ENCODE assay signal across 8 cellular contexts in genomic region chr12:49345840-49346658, GRCh38. TPM values are rescaled to one million over a fixed set of nuclear protein-coding genes. Genes with fewer than 3 reads are reported as not detected.
DNase-seq lines count a peak whose midpoint lies in the region; ATAC-seq and TF ChIP-seq lines count a peak whose summit lies in the region.

No MANE protein-coding gene starts in this region.

- H3F3A ChIP-seq in GM23248 (ENCODE audit: insufficient read depth): 0 out of 2 replicates have a peak, but pooled peaks cover 4% of the 10 kb centered on the region

- H3K4me2 ChIP-seq in GM23248 (ENCODE audit: unreplicated experiment): peak overlapping the region; percentile 62

- peak overlapping the region; percentile 70 for H2AFZ ChIP-seq in GM23248

- H3K9me2 ChIP-seq in GM23248 (ENCODE audit: insufficient read depth): no peaks in the 10 kb centered on the region

- in situ Hi-C loops in GM23248 (cut with MboI): no loop called here

- H3K4me3 ChIP-seq in GM23248: peak overlapping the region; percentile 37

- H3K9ac ChIP-seq in GM23248: no peak overlapping the region

- peak; percentile 24 for DNase-seq in AG20443 (ENCODE audit: low spot score)
- DNase-seq in GM23248: peak; percentile 33
- DNase-seq in central memory CD8-positive, alpha-beta T cell (ENCODE audit: low spot score in 2 of 2): no peak
- no peak for DNase-seq in RPMI8226
- DNase-seq in NCI-H1105 treated with DMSO at 0.1 percent for 48 hours (lab: John Stamatoyannopoulos, UW): no peak
- no peak for DNase-seq in stimulated activated CD4-positive, alpha-beta T cell treated with anti-CD3 and anti-CD28 coated beads, Interleukin-2, amount 100 ng/mL, for 48 hours

- peaks cover 12% of the 10 kb centered on the region for H3K36me3 Mint-ChIP-seq in central memory CD8-positive, alpha-beta T cell (ENCODE audit: insufficient read depth)
- H3K36me3 Mint-ChIP-seq in nephron (ENCODE audit: low read depth): no peaks in the 10 kb centered on the region

- peaks cover 34% of the 10 kb centered on the region for H3K4me1 Mint-ChIP-seq in central memory CD8-positive, alpha-beta T cell
- H3K4me1 Mint-ChIP-seq in nephron: peaks cover 42% of the 10 kb centered on the region

- no peaks in the 10 kb centered on the region for H3K9me3 ChIP-seq in GM23248 (ENCODE audit: low read depth)

- H3K27me3 ChIP-seq in GM23248 (replicated peaks; ENCODE audit: insufficient read depth): peaks cover 46% of the 10 kb centered on the region

- peak overlapping the region; percentile 83 for H3K4me3 Mint-ChIP-seq in central memory CD8-positive, alpha-beta T cell
- peak overlapping the region; percentile 82 to 85 (median 85) for H3K4me3 Mint-ChIP-seq in nephron

- H4K20me1 ChIP-seq in GM23248 (ENCODE audit: insufficient read depth): no peaks in the 10 kb centered on the region

- WGBS in GM23248 (ENCODE audit: low coverage in 1 of 2, low lambda C conversion rate in 2 of 2, missing lambda C conversion rate in 2 of 2), 2 experiments: 2 to 3% methylated on average over 24 to 60 of the region's 60 CpGs

- H3K79me2 ChIP-seq in GM23248 (ENCODE audit: insufficient read depth): no peaks in the 10 kb centered on the region

- peak overlapping the region; percentile 73 for H3K27ac Mint-ChIP-seq in central memory CD8-positive, alpha-beta T cell (ENCODE audit: low read depth)
- H3K27ac Mint-ChIP-seq in nephron: peak overlapping the region; percentile 65 to 77 (median 76)

- no peak for ATAC-seq in central memory CD8-positive, alpha-beta T cell (replicated peaks; ENCODE audit: extremely low read depth, poor library complexity, severe bottlenecking)
- ATAC-seq in GM19452 (IDR thresholded peaks at IDR 0.05; ENCODE audit: unreplicated experiment): no peak

- H3K9me3 Mint-ChIP-seq in central memory CD8-positive, alpha-beta T cell: no peaks in the 10 kb centered on the region
- no peaks in the 10 kb centered on the region for H3K9me3 Mint-ChIP-seq in nephron

- peaks cover 20% of the 10 kb centered on the region for H3K4me1 ChIP-seq in GM23248 (ENCODE audit: insufficient read depth)

- TF ChIP-seq CTCF in nephron (IDR thresholded peaks at IDR 0.05; ENCODE audit: unreplicated experiment in 3 of 3): no peak

- no peak overlapping the region for H3K27ac ChIP-seq in GM23248

- no peaks in the 10 kb centered on the region for H3K36me3 ChIP-seq in GM23248 (ENCODE audit: low read depth)

- H3K27me3 Mint-ChIP-seq in central memory CD8-positive, alpha-beta T cell: peaks cover 56% of the 10 kb centered on the region
- H3K27me3 Mint-ChIP-seq in nephron (ENCODE audit: low read depth): peaks cover 97% of the 10 kb centered on the region

RNA-seq across cellular contexts. Expression of gene DNAJC22, which starts 0.6 kb away (rescaled TPM):
- 1.5 and 2.5 TPM in 2 replicates for total RNA-seq in GM23248 (2014; rRNA removed; shearing (Covaris generic))
- 0.69 and 1.9 TPM in 2 replicates for polyA plus RNA-seq in GM23248 (2016; fragmentation: Nextera tagmentation; extraction: Ambion mirVana)

RNA-seq across cellular contexts. Expression of gene C1QL4, which starts 9.1 kb away (rescaled TPM):
- not detected in 2 replicates for total RNA-seq in GM23248 (2014; rRNA removed; shearing (Covaris generic))
- polyA plus RNA-seq in GM23248 (2016; fragmentation: Nextera tagmentation; extraction: Ambion mirVana): not detected in 2 replicates

RNA-seq across cellular contexts. Expression of gene SPATS2, which starts 21.2 kb away (rescaled TPM):
- 13.7 and 25.0 TPM in 2 replicates for total RNA-seq in GM23248 (2014; rRNA removed; shearing (Covaris generic))
- polyA plus RNA-seq in GM23248 (2016; fragmentation: Nextera tagmentation; extraction: Ambion mirVana): 22.3 and 22.4 TPM in 2 replicates

RNA-seq across cellular contexts. Expression of gene TROAP, which starts 23.0 kb away (rescaled TPM):
- 4.4 and 6.2 TPM in 2 replicates for total RNA-seq in GM23248 (2014; rRNA removed; shearing (Covaris generic))
- polyA plus RNA-seq in GM23248 (2016; fragmentation: Nextera tagmentation; extraction: Ambion mirVana): 8.8 and 11.7 TPM in 2 replicates

RNA-seq across cellular contexts. Expression of gene PRPH, which starts 51.1 kb away (rescaled TPM):
- total RNA-seq in GM23248 (2014; rRNA removed; shearing (Covaris generic)): not detected in 2 replicates
- not detected in 2 replicates for polyA plus RNA-seq in GM23248 (2016; fragmentation: Nextera tagmentation; extraction: Ambion mirVana)

Comparison
In these comparisons a context has a peak if more than half of its experiments do, and no peak if none do; other contexts are left out.
1. DNase-seq: peak in AG20443 (single experiment) and GM23248 (single experiment); none in central memory CD8-positive, alpha-beta T cell (0 of 2), RPMI8226 (single experiment), NCI-H1105 treated with DMSO at 0.1 percent for 48 hours (single experiment) and stimulated activated CD4-positive, alpha-beta T cell treated with anti-CD3 and anti-CD28 coated beads, Interleukin-2, amount 100 ng/mL, for 48 hours (0 of 2).